Comparison of ENCODE assay signal across 19 cellular contexts in the genomic region with DNA sequence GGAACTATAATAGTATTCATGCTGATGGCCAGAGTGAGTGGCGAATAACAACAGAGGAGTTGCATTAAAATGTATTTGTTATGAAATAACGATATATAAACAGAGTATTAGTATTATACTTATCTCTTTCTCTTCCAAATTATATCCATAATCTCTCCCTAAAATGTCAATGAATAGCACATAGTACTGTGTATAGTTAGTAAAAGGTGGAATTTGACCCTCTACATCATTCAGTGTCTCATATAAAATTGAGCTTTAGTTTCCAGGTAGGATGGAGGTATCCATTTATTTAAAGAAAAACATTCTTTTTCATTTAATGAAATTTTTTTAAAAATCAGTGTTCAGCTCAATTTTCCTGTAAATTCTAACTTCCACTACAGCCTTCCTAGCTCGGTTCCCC.
"Had no signal": no experiment of that assay in that cellular context is flagged by ENCODE, and none has a peak within 500 bp of the region (broad histone marks: within the 10 kb centered on the region; RNA-seq: fewer than 3 reads in every experiment).

No MANE protein-coding gene starts in this region.

- H3K27me3 ChIP-seq: MG63 had no signal

- DNase-seq: activated CD4-positive, alpha-beta memory T cell treated with anti-CD3 and anti-CD28 coated beads for 36 hours; activated CD4-positive, alpha-beta T cell treated with anti-CD3 and anti-CD28 coated beads, Interleukin-2, amount 10 ng/mL, durations not matched to agents 7 days and 5 days; activated CD4-positive, CD25-positive, alpha-beta regulatory T cell; activated CD8-positive, alpha-beta memory T cell treated with anti-CD3 and anti-CD28 coated beads for 24 hours; activated gamma-delta T cell; activated naive CD4-positive, alpha-beta T cell treated with anti-CD3 and anti-CD28 coated beads for 36 hours; activated naive CD8-positive, alpha-beta T cell treated with anti-CD3 and anti-CD28 coated beads for 36 hours; activated T-cell treated with anti-CD3 and anti-CD28 coated beads for 4 hours; activated T-cell treated with anti-CD3 and anti-CD28 coated beads, Interleukin-2, amount 50 U/mL, for 48 hours; MG63; MV-4-11; NCI-H1436 treated with DMSO at 0.1 percent for 48 hours; NCI-H187; NCI-H510A treated with DMSO at 0.1 percent for 48 hours; NK-92 treated with Interleukin-12 subunit alpha and Interleukin-12 subunit beta, amount 100 ng/mL, for 24 hours; OCI-M1; T-helper 17 cell; T-helper 9 cell had no signal

- ATAC-seq: activated T-helper 17 cell treated with anti-CD3 and anti-CD28 coated beads, Interleukin-2, amount 50 U/mL, for 72 hours; T-helper 17 cell had no signal

- H3K4me3 ChIP-seq: MG63 had no signal
